In the genomic region with DNA sequence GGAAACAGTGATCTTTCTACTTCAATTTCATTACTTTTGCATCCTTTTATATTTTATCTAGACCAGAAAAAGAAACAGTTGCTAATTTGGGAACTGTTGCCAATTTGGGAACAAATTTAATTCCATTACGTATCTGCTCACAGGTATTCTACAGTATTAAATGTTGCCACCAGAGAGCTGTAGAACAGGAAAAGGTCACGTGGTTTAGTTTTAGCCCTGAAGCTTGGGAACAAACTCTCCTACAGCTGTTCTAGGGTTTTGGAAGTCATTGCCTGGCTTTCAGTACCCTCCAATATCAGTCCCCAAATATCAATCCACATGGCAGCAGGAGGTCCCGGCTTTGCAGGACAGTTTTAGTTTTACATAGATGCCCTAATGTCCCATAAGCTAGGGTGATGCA, we compare ENCODE assay signal across 31 cellular contexts.
"Had no signal": no experiment of that assay in that cellular context is flagged by ENCODE, and none has a peak within 500 bp of the region (broad histone marks: within the 10 kb centered on the region; RNA-seq: fewer than 3 reads in every experiment).

No MANE protein-coding gene starts in this region.

- H3K36me3 Mint-ChIP-seq: activated CD4-positive, alpha-beta memory T cell treated with anti-CD3 and anti-CD28 coated beads for 36 hours; activated CD8-positive, alpha-beta memory T cell treated with anti-CD3 and anti-CD28 coated beads, Interleukin-2, amount 10 ng/mL, durations not matched to agents 7 days and 5 days; activated naive CD4-positive, alpha-beta T cell treated with anti-CD3 and anti-CD28 coated beads, Interleukin-2, amount 10 ng/mL, durations not matched to agents 7 days and 5 days; activated naive CD4-positive, alpha-beta T cell treated with anti-CD3 and anti-CD28 coated beads, Interleukin-2, amount 50 U/mL, for 72 hours had no signal

- H3K9me3 Mint-ChIP-seq: activated CD4-positive, alpha-beta memory T cell treated with anti-CD3 and anti-CD28 coated beads for 36 hours; activated CD4-positive, alpha-beta T cell treated with anti-CD3 and anti-CD28 coated beads, Interleukin-2, amount 10 ng/mL, durations not matched to agents 24 days and 14 days; activated naive CD4-positive, alpha-beta T cell treated with anti-CD3 and anti-CD28 coated beads, Interleukin-2, amount 10 ng/mL, durations not matched to agents 7 days and 5 days; activated naive CD4-positive, alpha-beta T cell treated with anti-CD3 and anti-CD28 coated beads, Interleukin-2, amount 50 U/mL, for 72 hours; activated T-helper 1 cell treated with anti-CD3 and anti-CD28 coated beads, Interleukin-12 subunit alpha, Interleukin-12 subunit beta, Interleukin-2, Interleukin-4 antibody, amounts not matched to agents 30 ng/mL and 10 ng/mL and 1 ng/mL, durations not matched to agents 14 hours and 24 hours and 36 hours; activated T-helper 2 cell treated with anti-CD3 and anti-CD28 coated beads, Interferon-gamma antibody, Interleukin-2, Interleukin-4, amounts not matched to agents 10 μg/mL and 5 μg/mL and 100 μg/mL, durations not matched to agents 14 hours and 24 hours and 36 hours; central memory CD8-positive, alpha-beta T cell; dendritic cell treated with granulocyte-macrophage colony-stimulating factor and Interleukin-4, amounts not matched to agents 40 ng/mL and 50 ng/mL, for 4 days; endodermal cell; T-helper 2 cell treated with Interferon-gamma antibody and Interleukin-4, amounts not matched to agents 5 μg/mL and 100 μg/mL, for 36 hours had no signal

- H3K36me3 ChIP-seq: brain microvascular endothelial cell, WERI-Rb-1 had no signal

- H3K4me3 ChIP-seq: coronary artery, dorsolateral prefrontal cortex had no signal

- H3K27me3 ChIP-seq: brain microvascular endothelial cell, dorsolateral prefrontal cortex had no signal

- H3K4me1 Mint-ChIP-seq: activated CD4-positive, alpha-beta T cell treated with anti-CD3 and anti-CD28 coated beads for 36 hours; activated CD4-positive, alpha-beta T cell treated with anti-CD3 and anti-CD28 coated beads, Interleukin-2, amount 10 ng/mL, durations not matched to agents 24 days and 14 days; activated CD8-positive, alpha-beta memory T cell treated with anti-CD3 and anti-CD28 coated beads, Interleukin-2, amount 10 ng/mL, durations not matched to agents 7 days and 5 days; activated naive CD4-positive, alpha-beta T cell treated with anti-CD3 and anti-CD28 coated beads, Interleukin-2, amount 10 ng/mL, durations not matched to agents 7 days and 5 days; central memory CD8-positive, alpha-beta T cell; endodermal cell had no signal

- H3K27ac ChIP-seq: brain microvascular endothelial cell, coronary artery, dorsolateral prefrontal cortex, WERI-Rb-1 had no signal

- H3K27ac Mint-ChIP-seq: activated CD4-positive, alpha-beta memory T cell treated with anti-CD3 and anti-CD28 coated beads for 36 hours; activated CD4-positive, alpha-beta T cell treated with anti-CD3 and anti-CD28 coated beads for 36 hours; activated CD4-positive, alpha-beta T cell treated with anti-CD3 and anti-CD28 coated beads, Interleukin-2, amount 10 ng/mL, durations not matched to agents 24 days and 14 days; activated CD8-positive, alpha-beta memory T cell treated with anti-CD3 and anti-CD28 coated beads, Interleukin-2, amount 10 ng/mL, durations not matched to agents 7 days and 5 days; activated CD8-positive, alpha-beta T cell treated with anti-CD3 and anti-CD28 coated beads, Interleukin-2, amount 10 ng/mL, durations not matched to agents 7 days and 5 days; activated naive CD4-positive, alpha-beta T cell treated with anti-CD3 and anti-CD28 coated beads, Interleukin-2, amount 10 ng/mL, durations not matched to agents 7 days and 5 days; activated naive CD4-positive, alpha-beta T cell treated with anti-CD3 and anti-CD28 coated beads, Interleukin-2, amount 50 U/mL, for 72 hours; activated T-helper 1 cell treated with anti-CD3 and anti-CD28 coated beads, Interleukin-12 subunit alpha, Interleukin-12 subunit beta, Interleukin-2, Interleukin-4 antibody, amounts not matched to agents 30 ng/mL and 10 ng/mL and 1 ng/mL, durations not matched to agents 14 hours and 24 hours and 36 hours; activated T-helper 2 cell treated with anti-CD3 and anti-CD28 coated beads, Interferon-gamma antibody, Interleukin-2, Interleukin-4, amounts not matched to agents 10 μg/mL and 5 μg/mL and 100 μg/mL, durations not matched to agents 14 hours and 24 hours and 36 hours; dendritic cell treated with granulocyte-macrophage colony-stimulating factor and Interleukin-4, amounts not matched to agents 40 ng/mL and 50 ng/mL, for 4 days; endodermal cell; T-helper 17 cell; T-helper 2 cell treated with Interferon-gamma antibody and Interleukin-4, amounts not matched to agents 5 μg/mL and 100 μg/mL, for 36 hours had no signal

- H3K4me3 Mint-ChIP-seq: activated CD4-positive, alpha-beta memory T cell treated with anti-CD3 and anti-CD28 coated beads for 36 hours; activated CD4-positive, alpha-beta T cell treated with anti-CD3 and anti-CD28 coated beads for 36 hours; activated CD4-positive, alpha-beta T cell treated with anti-CD3 and anti-CD28 coated beads, Interleukin-2, amount 10 ng/mL, durations not matched to agents 24 days and 14 days; activated CD8-positive, alpha-beta memory T cell treated with anti-CD3 and anti-CD28 coated beads, Interleukin-2, amount 10 ng/mL, durations not matched to agents 7 days and 5 days; activated CD8-positive, alpha-beta T cell treated with anti-CD3 and anti-CD28 coated beads, Interleukin-2, amount 10 ng/mL, durations not matched to agents 7 days and 5 days; activated naive CD4-positive, alpha-beta T cell treated with anti-CD3 and anti-CD28 coated beads, Interleukin-2, amount 10 ng/mL, durations not matched to agents 7 days and 5 days; activated T-helper 1 cell treated with anti-CD3 and anti-CD28 coated beads, Interleukin-12 subunit alpha, Interleukin-12 subunit beta, Interleukin-2, Interleukin-4 antibody, amounts not matched to agents 30 ng/mL and 10 ng/mL and 1 ng/mL, durations not matched to agents 14 hours and 24 hours and 36 hours; central memory CD8-positive, alpha-beta T cell; dendritic cell treated with granulocyte-macrophage colony-stimulating factor and Interleukin-4, amounts not matched to agents 40 ng/mL and 50 ng/mL, for 4 days; endodermal cell; T-helper 17 cell; T-helper 2 cell treated with Interferon-gamma antibody and Interleukin-4, amounts not matched to agents 5 μg/mL and 100 μg/mL, for 36 hours had no signal

- DNase-seq: activated CD4-positive, alpha-beta memory T cell treated with anti-CD3 and anti-CD28 coated beads for 36 hours; activated CD4-positive, alpha-beta T cell treated with anti-CD3 and anti-CD28 coated beads for 36 hours; activated CD4-positive, alpha-beta T cell treated with anti-CD3 and anti-CD28 coated beads, Interleukin-2, amount 10 ng/mL, durations not matched to agents 24 days and 14 days; activated CD4-positive, CD25-positive, alpha-beta regulatory T cell; activated CD4-positive, CD25-positive, alpha-beta regulatory T cell treated with anti-CD3 and anti-CD28 coated beads, Interleukin-2, amount 50 U/mL, for 72 hours; activated CD8-positive, alpha-beta memory T cell treated with anti-CD3 and anti-CD28 coated beads, Interleukin-2, amount 10 ng/mL, durations not matched to agents 7 days and 5 days; activated CD8-positive, alpha-beta memory T cell treated with anti-CD3 and anti-CD28 coated beads, Interleukin-2, amount 50 U/mL, for 4 hours; activated CD8-positive, alpha-beta T cell treated with anti-CD3 and anti-CD28 coated beads, Interleukin-2, amount 10 ng/mL, durations not matched to agents 7 days and 5 days; activated effector memory CD4-positive, alpha-beta T cell treated with anti-CD3 and anti-CD28 coated beads, Interleukin-2, amount 50 U/mL, for 16 hours; activated naive CD4-positive, alpha-beta T cell; activated naive CD4-positive, alpha-beta T cell treated with anti-CD3 and anti-CD28 coated beads, Interleukin-2, amount 10 ng/mL, durations not matched to agents 7 days and 5 days; activated T-cell treated with anti-CD3 and anti-CD28 coated beads, Interleukin-2, amount 50 U/mL, for 1 hour; activated T-cell treated with anti-CD3 and anti-CD28 coated beads, Interleukin-2, amount 50 U/mL, for 48 hours; amniotic stem cell; anterior cingulate cortex; brain microvascular endothelial cell; dorsolateral prefrontal cortex; effector memory CD4-positive, alpha-beta T cell; endodermal cell; foreskin fibroblast; T-helper 17 cell; T1000; WERI-Rb-1 had no signal

- ATAC-seq: activated CD4-positive, alpha-beta T cell treated with anti-CD3 and anti-CD28 coated beads for 36 hours; activated CD8-positive, alpha-beta memory T cell treated with anti-CD3 and anti-CD28 coated beads, Interleukin-2, amount 10 ng/mL, durations not matched to agents 7 days and 5 days; activated CD8-positive, alpha-beta T cell treated with anti-CD3 and anti-CD28 coated beads, Interleukin-2, amount 10 ng/mL, durations not matched to agents 7 days and 5 days; activated naive CD4-positive, alpha-beta T cell treated with anti-CD3 and anti-CD28 coated beads, Interleukin-2, amount 50 U/mL, for 72 hours; esophagus mucosa; T-helper 17 cell had no signal
